ENCODE assay signal across 16 cellular contexts in genomic region chr3:197376735-197377555, GRCh38.
"Had no signal": no experiment of that assay in that cellular context is flagged by ENCODE, and none has a peak within 500 bp of the region (broad histone marks: within the 10 kb centered on the region; RNA-seq: fewer than 3 reads in every experiment).

No MANE protein-coding gene starts in this region.

- H3K4me3 ChIP-seq: ascending aorta, psoas muscle had no signal

- H3K4me1 Mint-ChIP-seq: activated naive CD8-positive, alpha-beta T cell treated with anti-CD3 and anti-CD28 coated beads, Interleukin-2, amount 50 U/mL, for 24 hours had no signal

- H3K9me3 Mint-ChIP-seq: activated naive CD4-positive, alpha-beta T cell treated with anti-CD3 and anti-CD28 coated beads for 36 hours; activated naive CD8-positive, alpha-beta T cell treated with anti-CD3 and anti-CD28 coated beads, Interleukin-2, amount 50 U/mL, for 24 hours; activated T-helper 2 cell treated with anti-CD3 and anti-CD28 coated beads, Interferon-gamma antibody, Interleukin-2, Interleukin-4, amounts not matched to agents 10 μg/mL and 5 μg/mL and 100 μg/mL, durations not matched to agents 14 hours and 24 hours and 36 hours; nephron progenitor cell had no signal

- H3K4me1 ChIP-seq: ascending aorta had no signal

- H3K27ac ChIP-seq: ascending aorta, psoas muscle, VCaP had no signal

- DNase-seq: activated CD4-positive, alpha-beta T cell treated with anti-CD3 and anti-CD28 coated beads for 1 hour; activated CD4-positive, alpha-beta T cell treated with anti-CD3 and anti-CD28 coated beads, Interleukin-2, amount 50 U/mL, for 4 hours; activated naive CD4-positive, alpha-beta T cell treated with anti-CD3 and anti-CD28 coated beads for 36 hours; activated naive CD8-positive, alpha-beta T cell treated with anti-CD3 and anti-CD28 coated beads, Interleukin-2, amount 50 U/mL, for 24 hours; activated T-cell treated with anti-CD3 and anti-CD28 coated beads for 4 hours; dermis blood vessel endothelial cell; kidney glomerular epithelial cell; nephron progenitor cell; psoas muscle; stimulated activated CD4-positive, alpha-beta T cell treated with anti-CD3 and anti-CD28 coated beads, Interleukin-12 subunit alpha, Interleukin-12 subunit beta, amount 100 ng/mL, for 4 hours; stimulated activated CD4-positive, alpha-beta T cell treated with anti-CD3 and anti-CD28 coated beads, Interleukin-2, amount 100 ng/mL, for 24 hours; T-helper 1 cell; T1000 had no signal

- H3K27ac Mint-ChIP-seq: activated naive CD4-positive, alpha-beta T cell treated with anti-CD3 and anti-CD28 coated beads for 36 hours; activated naive CD8-positive, alpha-beta T cell treated with anti-CD3 and anti-CD28 coated beads, Interleukin-2, amount 50 U/mL, for 24 hours; activated T-helper 2 cell treated with anti-CD3 and anti-CD28 coated beads, Interferon-gamma antibody, Interleukin-2, Interleukin-4, amounts not matched to agents 10 μg/mL and 5 μg/mL and 100 μg/mL, durations not matched to agents 14 hours and 24 hours and 36 hours; nephron progenitor cell had no signal

- H3K9me3 ChIP-seq: ascending aorta, psoas muscle had no signal

- H3K36me3 ChIP-seq: ascending aorta had no signal

- H3K27me3 ChIP-seq: ascending aorta had no signal

- H3K4me3 Mint-ChIP-seq: activated naive CD4-positive, alpha-beta T cell treated with anti-CD3 and anti-CD28 coated beads for 36 hours; activated naive CD8-positive, alpha-beta T cell treated with anti-CD3 and anti-CD28 coated beads, Interleukin-2, amount 50 U/mL, for 24 hours; nephron progenitor cell had no signal
